Comparison of ENCODE assay signal across 1 cellular context in the genomic region with DNA sequence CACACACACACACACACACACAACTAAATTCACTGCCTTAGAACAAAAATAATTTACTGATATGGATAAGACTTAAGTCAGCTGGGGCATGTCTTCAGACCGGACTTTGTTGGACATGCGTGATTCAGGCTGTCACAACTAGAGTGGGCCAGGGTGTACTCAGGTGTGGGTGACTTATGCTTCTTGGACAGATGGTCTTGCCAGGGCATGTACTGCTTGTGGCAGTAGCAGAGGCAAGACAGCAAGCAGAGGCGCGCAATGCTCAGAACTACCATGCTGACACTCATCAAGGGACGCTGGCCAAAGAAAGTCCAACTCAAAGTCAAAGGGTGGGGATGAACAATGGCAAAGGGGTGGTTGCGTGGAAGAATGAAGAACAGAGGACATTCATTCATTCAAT.
TF ChIP-seq lines count a peak whose summit lies in the region.

No MANE protein-coding gene starts in this region.

TF ChIP-seq in HepG2, 621 proteins besides CTCF, POLR2A, EP300 and RAD21 (continued from another document):
- TF ChIP-seq, protein P1, sequence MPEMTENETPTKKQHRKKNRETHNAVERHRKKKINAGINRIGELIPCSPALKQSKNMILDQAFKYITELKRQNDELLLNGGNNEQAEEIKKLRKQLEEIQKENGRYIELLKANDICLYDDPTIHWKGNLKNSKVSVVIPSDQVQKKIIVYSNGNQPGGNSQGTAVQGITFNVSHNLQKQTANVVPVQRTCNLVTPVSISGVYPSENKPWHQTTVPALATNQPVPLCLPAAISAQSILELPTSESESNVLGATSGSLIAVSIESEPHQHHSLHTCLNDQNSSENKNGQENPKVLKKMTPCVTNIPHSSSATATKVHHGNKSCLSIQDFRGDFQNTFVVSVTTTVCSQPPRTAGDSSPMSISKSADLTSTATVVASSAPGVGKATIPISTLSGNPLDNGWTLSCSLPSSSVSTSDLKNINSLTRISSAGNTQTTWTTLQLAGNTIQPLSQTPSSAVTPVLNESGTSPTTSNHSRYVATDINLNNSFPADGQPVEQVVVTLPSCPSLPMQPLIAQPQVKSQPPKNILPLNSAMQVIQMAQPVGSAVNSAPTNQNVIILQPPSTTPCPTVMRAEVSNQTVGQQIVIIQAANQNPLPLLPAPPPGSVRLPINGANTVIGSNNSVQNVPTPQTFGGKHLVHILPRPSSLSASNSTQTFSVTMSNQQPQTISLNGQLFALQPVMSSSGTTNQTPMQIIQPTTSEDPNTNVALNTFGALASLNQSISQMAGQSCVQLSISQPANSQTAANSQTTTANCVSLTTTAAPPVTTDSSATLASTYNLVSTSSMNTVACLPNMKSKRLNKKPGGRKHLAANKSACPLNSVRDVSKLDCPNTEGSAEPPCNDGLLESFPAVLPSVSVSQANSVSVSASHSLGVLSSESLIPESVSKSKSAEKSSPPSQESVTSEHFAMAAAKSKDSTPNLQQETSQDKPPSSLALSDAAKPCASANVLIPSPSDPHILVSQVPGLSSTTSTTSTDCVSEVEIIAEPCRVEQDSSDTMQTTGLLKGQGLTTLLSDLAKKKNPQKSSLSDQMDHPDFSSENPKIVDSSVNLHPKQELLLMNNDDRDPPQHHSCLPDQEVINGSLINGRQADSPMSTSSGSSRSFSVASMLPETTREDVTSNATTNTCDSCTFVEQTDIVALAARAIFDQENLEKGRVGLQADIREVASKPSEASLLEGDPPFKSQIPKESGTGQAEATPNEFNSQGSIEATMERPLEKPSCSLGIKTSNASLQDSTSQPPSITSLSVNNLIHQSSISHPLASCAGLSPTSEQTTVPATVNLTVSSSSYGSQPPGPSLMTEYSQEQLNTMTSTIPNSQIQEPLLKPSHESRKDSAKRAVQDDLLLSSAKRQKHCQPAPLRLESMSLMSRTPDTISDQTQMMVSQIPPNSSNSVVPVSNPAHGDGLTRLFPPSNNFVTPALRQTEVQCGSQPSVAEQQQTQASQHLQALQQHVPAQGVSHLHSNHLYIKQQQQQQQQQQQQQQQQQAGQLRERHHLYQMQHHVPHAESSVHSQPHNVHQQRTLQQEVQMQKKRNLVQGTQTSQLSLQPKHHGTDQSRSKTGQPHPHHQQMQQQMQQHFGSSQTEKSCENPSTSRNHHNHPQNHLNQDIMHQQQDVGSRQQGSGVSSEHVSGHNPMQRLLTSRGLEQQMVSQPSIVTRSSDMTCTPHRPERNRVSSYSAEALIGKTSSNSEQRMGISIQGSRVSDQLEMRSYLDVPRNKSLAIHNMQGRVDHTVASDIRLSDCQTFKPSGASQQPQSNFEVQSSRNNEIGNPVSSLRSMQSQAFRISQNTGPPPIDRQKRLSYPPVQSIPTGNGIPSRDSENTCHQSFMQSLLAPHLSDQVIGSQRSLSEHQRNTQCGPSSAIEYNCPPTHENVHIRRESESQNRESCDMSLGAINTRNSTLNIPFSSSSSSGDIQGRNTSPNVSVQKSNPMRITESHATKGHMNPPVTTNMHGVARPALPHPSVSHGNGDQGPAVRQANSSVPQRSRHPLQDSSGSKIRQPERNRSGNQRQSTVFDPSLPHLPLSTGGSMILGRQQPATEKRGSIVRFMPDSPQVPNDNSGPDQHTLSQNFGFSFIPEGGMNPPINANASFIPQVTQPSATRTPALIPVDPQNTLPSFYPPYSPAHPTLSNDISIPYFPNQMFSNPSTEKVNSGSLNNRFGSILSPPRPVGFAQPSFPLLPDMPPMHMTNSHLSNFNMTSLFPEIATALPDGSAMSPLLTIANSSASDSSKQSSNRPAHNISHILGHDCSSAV (CRISPR knock-in tag; IDR thresholded peaks at IDR 0.05; ENCODE audit: borderline replicate concordance), result no peak
- TF ChIP-seq, protein P2, sequence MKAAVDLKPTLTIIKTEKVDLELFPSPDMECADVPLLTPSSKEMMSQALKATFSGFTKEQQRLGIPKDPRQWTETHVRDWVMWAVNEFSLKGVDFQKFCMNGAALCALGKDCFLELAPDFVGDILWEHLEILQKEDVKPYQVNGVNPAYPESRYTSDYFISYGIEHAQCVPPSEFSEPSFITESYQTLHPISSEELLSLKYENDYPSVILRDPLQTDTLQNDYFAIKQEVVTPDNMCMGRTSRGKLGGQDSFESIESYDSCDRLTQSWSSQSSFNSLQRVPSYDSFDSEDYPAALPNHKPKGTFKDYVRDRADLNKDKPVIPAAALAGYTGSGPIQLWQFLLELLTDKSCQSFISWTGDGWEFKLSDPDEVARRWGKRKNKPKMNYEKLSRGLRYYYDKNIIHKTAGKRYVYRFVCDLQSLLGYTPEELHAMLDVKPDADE (CRISPR knock-in tag; IDR thresholded peaks at IDR 0.05), result no peak
- TF ChIP-seq, protein P3, sequence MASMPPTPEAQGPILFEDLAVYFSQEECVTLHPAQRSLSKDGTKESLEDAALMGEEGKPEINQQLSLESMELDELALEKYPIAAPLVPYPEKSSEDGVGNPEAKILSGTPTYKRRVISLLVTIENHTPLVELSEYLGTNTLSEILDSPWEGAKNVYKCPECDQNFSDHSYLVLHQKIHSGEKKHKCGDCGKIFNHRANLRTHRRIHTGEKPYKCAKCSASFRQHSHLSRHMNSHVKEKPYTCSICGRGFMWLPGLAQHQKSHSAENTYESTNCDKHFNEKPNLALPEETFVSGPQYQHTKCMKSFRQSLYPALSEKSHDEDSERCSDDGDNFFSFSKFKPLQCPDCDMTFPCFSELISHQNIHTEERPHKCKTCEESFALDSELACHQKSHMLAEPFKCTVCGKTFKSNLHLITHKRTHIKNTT (CRISPR knock-in tag; IDR thresholded peaks at IDR 0.05), result no peak
- TF ChIP-seq POLR2AphosphoS5 (IDR thresholded peaks at IDR 0.05; ENCODE audit: low read depth, low read length) (no peak), ZNF337 (CRISPR knock-in tag; IDR thresholded peaks at IDR 0.05; ENCODE audit: borderline replicate concordance, low read depth) (no peak), MED1 (CRISPR knock-in tag; IDR thresholded peaks at IDR 0.05) (no peak), JUND (CRISPR knock-in tag; IDR thresholded peaks at IDR 0.05) (no peak), TCF12 (IDR thresholded peaks at IDR 0.05) (no peak), TCF12 (CRISPR knock-in tag; IDR thresholded peaks at IDR 0.05) (no peak), ZNF660 (CRISPR knock-in tag; IDR thresholded peaks at IDR 0.05; ENCODE audit: borderline replicate concordance, low read depth) (no peak), ZBTB7A (CRISPR knock-in tag; IDR thresholded peaks at IDR 0.05) (no peak), TEAD3 (CRISPR knock-in tag; optimal IDR thresholded peaks at IDR 0.05; ENCODE audit: borderline replicate concordance) (no peak), BORCS8-MEF2B (CRISPR knock-in tag; IDR thresholded peaks at IDR 0.05) (no peak)
- TF ChIP-seq, protein P4, sequence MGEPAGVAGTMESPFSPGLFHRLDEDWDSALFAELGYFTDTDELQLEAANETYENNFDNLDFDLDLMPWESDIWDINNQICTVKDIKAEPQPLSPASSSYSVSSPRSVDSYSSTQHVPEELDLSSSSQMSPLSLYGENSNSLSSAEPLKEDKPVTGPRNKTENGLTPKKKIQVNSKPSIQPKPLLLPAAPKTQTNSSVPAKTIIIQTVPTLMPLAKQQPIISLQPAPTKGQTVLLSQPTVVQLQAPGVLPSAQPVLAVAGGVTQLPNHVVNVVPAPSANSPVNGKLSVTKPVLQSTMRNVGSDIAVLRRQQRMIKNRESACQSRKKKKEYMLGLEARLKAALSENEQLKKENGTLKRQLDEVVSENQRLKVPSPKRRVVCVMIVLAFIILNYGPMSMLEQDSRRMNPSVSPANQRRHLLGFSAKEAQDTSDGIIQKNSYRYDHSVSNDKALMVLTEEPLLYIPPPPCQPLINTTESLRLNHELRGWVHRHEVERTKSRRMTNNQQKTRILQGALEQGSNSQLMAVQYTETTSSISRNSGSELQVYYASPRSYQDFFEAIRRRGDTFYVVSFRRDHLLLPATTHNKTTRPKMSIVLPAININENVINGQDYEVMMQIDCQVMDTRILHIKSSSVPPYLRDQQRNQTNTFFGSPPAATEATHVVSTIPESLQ (CRISPR knock-in tag; conservative IDR thresholded peaks at IDR 0.05), result no peak
- TF ChIP-seq, protein P5, sequence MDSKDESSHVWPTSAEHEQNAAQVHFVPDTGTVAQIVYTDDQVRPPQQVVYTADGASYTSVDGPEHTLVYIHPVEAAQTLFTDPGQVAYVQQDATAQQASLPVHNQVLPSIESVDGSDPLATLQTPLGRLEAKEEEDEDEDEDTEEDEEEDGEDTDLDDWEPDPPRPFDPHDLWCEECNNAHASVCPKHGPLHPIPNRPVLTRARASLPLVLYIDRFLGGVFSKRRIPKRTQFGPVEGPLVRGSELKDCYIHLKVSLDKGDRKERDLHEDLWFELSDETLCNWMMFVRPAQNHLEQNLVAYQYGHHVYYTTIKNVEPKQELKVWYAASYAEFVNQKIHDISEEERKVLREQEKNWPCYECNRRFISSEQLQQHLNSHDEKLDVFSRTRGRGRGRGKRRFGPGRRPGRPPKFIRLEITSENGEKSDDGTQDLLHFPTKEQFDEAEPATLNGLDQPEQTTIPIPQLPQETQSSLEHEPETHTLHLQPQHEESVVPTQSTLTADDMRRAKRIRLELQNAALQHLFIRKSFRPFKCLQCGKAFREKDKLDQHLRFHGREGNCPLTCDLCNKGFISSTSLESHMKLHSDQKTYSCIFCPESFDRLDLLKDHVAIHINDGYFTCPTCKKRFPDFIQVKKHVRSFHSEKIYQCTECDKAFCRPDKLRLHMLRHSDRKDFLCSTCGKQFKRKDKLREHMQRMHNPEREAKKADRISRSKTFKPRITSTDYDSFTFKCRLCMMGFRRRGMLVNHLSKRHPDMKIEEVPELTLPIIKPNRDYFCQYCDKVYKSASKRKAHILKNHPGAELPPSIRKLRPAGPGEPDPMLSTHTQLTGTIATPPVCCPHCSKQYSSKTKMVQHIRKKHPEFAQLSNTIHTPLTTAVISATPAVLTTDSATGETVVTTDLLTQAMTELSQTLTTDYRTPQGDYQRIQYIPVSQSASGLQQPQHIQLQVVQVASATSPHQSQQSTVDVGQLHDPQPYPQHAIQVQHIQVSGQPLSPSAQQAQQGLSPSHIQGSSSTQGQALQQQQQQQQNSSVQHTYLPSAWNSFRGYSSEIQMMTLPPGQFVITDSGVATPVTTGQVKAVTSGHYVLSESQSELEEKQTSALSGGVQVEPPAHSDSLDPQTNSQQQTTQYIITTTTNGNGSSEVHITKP (CRISPR knock-in tag; IDR thresholded peaks at IDR 0.05; ENCODE audit: low read depth), result no peak
- TF ChIP-seq, protein P6, sequence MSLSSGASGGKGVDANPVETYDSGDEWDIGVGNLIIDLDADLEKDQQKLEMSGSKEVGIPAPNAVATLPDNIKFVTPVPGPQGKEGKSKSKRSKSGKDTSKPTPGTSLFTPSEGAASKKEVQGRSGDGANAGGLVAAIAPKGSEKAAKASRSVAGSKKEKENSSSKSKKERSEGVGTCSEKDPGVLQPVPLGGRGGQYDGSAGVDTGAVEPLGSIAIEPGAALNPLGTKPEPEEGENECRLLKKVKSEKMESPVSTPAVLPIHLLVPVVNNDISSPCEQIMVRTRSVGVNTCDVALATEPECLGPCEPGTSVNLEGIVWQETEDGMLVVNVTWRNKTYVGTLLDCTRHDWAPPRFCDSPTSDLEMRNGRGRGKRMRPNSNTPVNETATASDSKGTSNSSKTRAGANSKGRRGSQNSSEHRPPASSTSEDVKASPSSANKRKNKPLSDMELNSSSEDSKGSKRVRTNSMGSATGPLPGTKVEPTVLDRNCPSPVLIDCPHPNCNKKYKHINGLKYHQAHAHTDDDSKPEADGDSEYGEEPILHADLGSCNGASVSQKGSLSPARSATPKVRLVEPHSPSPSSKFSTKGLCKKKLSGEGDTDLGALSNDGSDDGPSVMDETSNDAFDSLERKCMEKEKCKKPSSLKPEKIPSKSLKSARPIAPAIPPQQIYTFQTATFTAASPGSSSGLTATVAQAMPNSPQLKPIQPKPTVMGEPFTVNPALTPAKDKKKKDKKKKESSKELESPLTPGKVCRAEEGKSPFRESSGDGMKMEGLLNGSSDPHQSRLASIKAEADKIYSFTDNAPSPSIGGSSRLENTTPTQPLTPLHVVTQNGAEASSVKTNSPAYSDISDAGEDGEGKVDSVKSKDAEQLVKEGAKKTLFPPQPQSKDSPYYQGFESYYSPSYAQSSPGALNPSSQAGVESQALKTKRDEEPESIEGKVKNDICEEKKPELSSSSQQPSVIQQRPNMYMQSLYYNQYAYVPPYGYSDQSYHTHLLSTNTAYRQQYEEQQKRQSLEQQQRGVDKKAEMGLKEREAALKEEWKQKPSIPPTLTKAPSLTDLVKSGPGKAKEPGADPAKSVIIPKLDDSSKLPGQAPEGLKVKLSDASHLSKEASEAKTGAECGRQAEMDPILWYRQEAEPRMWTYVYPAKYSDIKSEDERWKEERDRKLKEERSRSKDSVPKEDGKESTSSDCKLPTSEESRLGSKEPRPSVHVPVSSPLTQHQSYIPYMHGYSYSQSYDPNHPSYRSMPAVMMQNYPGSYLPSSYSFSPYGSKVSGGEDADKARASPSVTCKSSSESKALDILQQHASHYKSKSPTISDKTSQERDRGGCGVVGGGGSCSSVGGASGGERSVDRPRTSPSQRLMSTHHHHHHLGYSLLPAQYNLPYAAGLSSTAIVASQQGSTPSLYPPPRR (CRISPR knock-in tag; IDR thresholded peaks at IDR 0.05; ENCODE audit: borderline replicate concordance), result no peak
